1 cellular context compared by ENCODE assay signal in genomic region chr1:41741244-41741643, GRCh38.
TF ChIP-seq lines count a peak whose summit lies in the region.

No MANE protein-coding gene starts in this region.

TF ChIP-seq in GM12878, 131 proteins besides CTCF, POLR2A, EP300 and RAD21:
- TF ChIP-seq RELB (IDR thresholded peaks at IDR 0.05; ENCODE audit: low read depth) (no peak), IKZF1 (conservative IDR thresholded peaks at IDR 0.05) (no peak), HDGF (IDR thresholded peaks at IDR 0.05) (no peak), PBX3 (IDR thresholded peaks at IDR 0.05; ENCODE audit: insufficient replicate concordance, low read depth, low read length) (no peak), TCF12 (IDR thresholded peaks at IDR 0.05; ENCODE audit: low read depth, low read length) (no peak), KLF5 (IDR thresholded peaks at IDR 0.05; ENCODE audit: partially characterized antibody) (no peak), NKRF (conservative IDR thresholded peaks at IDR 0.05) (no peak), CBX5 (IDR thresholded peaks at IDR 0.05; ENCODE audit: low read depth) (no peak), MYC (IDR thresholded peaks at IDR 0.05; ENCODE audit: insufficient read depth, insufficient read length, insufficient replicate concordance, low read length, severe bottlenecking) (no peak)
